8 cellular contexts compared by ENCODE assay signal in genomic region chr22:36355894-36356293, GRCh38. TPM values are rescaled to one million over a fixed set of nuclear protein-coding genes. Genes with fewer than 3 reads are reported as not detected.
DNase-seq lines count a peak whose midpoint lies in the region; ATAC-seq, FAIRE-seq and TF ChIP-seq lines count a peak whose summit lies in the region.

No MANE protein-coding gene starts in this region.

- no peak overlapping the region for H2AFZ ChIP-seq in K562 (ENCODE audit: low read depth, low read length)

- ATAC-seq in activated T-cell treated with anti-CD3 and anti-CD28 coated beads, Interleukin-2, amount 50 U/mL, for 72 hours (replicated peaks in 1 of 2), result no peak
- ATAC-seq in K562, result no peak

- H3K27ac ChIP-seq in K562 (ENCODE audit: extremely low read depth, low read depth, low read length) (peak overlapping the region; percentile 56; the same call in 2 of the 3 replicates), muscle layer of colon (ENCODE audit: low read depth, low read length) (peak overlapping the region; percentile 80), transverse colon (peak overlapping the region; percentile 96 to 100 (median 98))

- no peak for FAIRE-seq in K562 (lab: Jason Lieb, UNC)

- H3K4me3 Mint-ChIP-seq in activated T-cell treated with anti-CD3 and anti-CD28 coated beads, Interleukin-2, amount 50 U/mL, for 72 hours, result peak overlapping the region; percentile 82 to 86

- BruUV-seq in K562 (replicated peaks; lab: Mats Ljungman, UMichigan), result no TSS peak

- H4K20me1 ChIP-seq in K562 (replicated peaks; ENCODE audit: control insufficient read depth, insufficient read depth, low read length), result no peaks in the 10 kb centered on the region; the same call in 1 of the 2 replicates

- no peaks in the 10 kb centered on the region for H3K27me3 Mint-ChIP-seq in activated T-cell treated with anti-CD3 and anti-CD28 coated beads, Interleukin-2, amount 50 U/mL, for 72 hours (ENCODE audit: low read depth)

- peaks cover 6% of the 10 kb centered on the region; the same call in 2 of the 3 replicates for H3K36me3 ChIP-seq in K562 (ENCODE audit: control insufficient read depth, insufficient read depth, low read length)
- no peaks in the 10 kb centered on the region for H3K36me3 ChIP-seq in muscle layer of colon (ENCODE audit: insufficient read depth, low read length)
- no peaks in the 10 kb centered on the region for H3K36me3 ChIP-seq in transverse colon

- no peak for TF ChIP-seq CTCF in K562 (IDR thresholded peaks at IDR 0.05 in 2 of 3, conservative IDR thresholded peaks at IDR 0.05 in 1 of 3; ENCODE audit: insufficient read depth in 2 of 3, low read depth in 1 of 3, low read length in 3 of 3)
- no peak for TF ChIP-seq CTCF in transverse colon (IDR thresholded peaks at IDR 0.05)

- TF ChIP-seq EP300 in K562 (IDR thresholded peaks at IDR 0.05; ENCODE audit: low read length) (no peak), transverse colon (IDR thresholded peaks at IDR 0.05; ENCODE audit: low read depth) (no peak)

- H3K4me2 ChIP-seq in K562 (ENCODE audit: insufficient read depth, low read length), result no peak overlapping the region

- H3K4me1 ChIP-seq in K562 (replicated peaks in 1 of 2; ENCODE audit: control insufficient read depth in 2 of 2, insufficient read depth in 2 of 2, low read length in 2 of 2) (peaks cover 19 to 23% of the 10 kb centered on the region in 2 experiments), muscle layer of colon (ENCODE audit: insufficient read depth, low read length) (peaks cover 91% of the 10 kb centered on the region), transverse colon (peaks cover 77 to 95% (median 92%) of the 10 kb centered on the region in 4 donors)

- in situ Hi-C loops in K562 (cut with MboI), result no loop called here
- in situ Hi-C loops in transverse colon (cut with MboI; ENCODE audit: low pct_ligation_motif_present in 1 of 4, low pct_unique_long_range_greater_than_20kb in 1 of 4, low sequenced_read_pairs in 3 of 4), result no loop called here

- peaks cover 84% of the 10 kb centered on the region for H3K79me2 ChIP-seq in K562 (ENCODE audit: control insufficient read depth, insufficient read depth, low read length)

- H3K27me3 ChIP-seq in K562 (ENCODE audit: control insufficient read depth in 2 of 2, insufficient read depth in 2 of 2, low read length in 2 of 2), result no peaks in the 10 kb centered on the region
- no peaks in the 10 kb centered on the region for H3K27me3 ChIP-seq in muscle layer of colon (ENCODE audit: control insufficient read depth in 1 of 2, insufficient read depth in 2 of 2, low read length in 2 of 2)
- H3K27me3 ChIP-seq in transverse colon, result no peaks in the 10 kb centered on the region

- TF ChIP-seq RAD21 in K562 (CRISPR knock-in tag; conservative IDR thresholded peaks at IDR 0.05 in 1 of 2, IDR thresholded peaks at IDR 0.05 in 1 of 2), result no peak

- no peak for TF ChIP-seq POLR2A in K562 (conservative IDR thresholded peaks at IDR 0.05)
- TF ChIP-seq POLR2A in transverse colon (IDR thresholded peaks at IDR 0.05), result no peak

- no peaks in the 10 kb centered on the region for H3K9me3 Mint-ChIP-seq in activated T-cell treated with anti-CD3 and anti-CD28 coated beads, Interleukin-2, amount 50 U/mL, for 72 hours

- intact Hi-C loops in K562 (cut with micrococcal nuclease) (no loop called here), transverse colon (cut with DNase I; ENCODE audit: low total_unique reads) (no loop called here)

- WGBS in K562 (ENCODE audit: insufficient coverage, low coverage, missing lambda C conversion rate), result 75% methylated on average over 3 of the region's 6 CpGs
- 67 to 71% methylated on average over 1 to 6 of the region's 6 CpGs for WGBS in transverse colon (ENCODE audit: low coverage in 1 of 2), 2 donors

- H3K4me3 ChIP-seq in K562, result no peak overlapping the region
- H3K4me3 ChIP-seq in muscle layer of colon (ENCODE audit: low read depth in 1 of 2, low read length in 2 of 2), result peak overlapping the region in 1 of 2 donors; percentile 47
- no peak overlapping the region for H3K4me3 ChIP-seq in transverse colon

- peak overlapping the region; percentile 69 for H3K27ac Mint-ChIP-seq in activated T-cell treated with anti-CD3 and anti-CD28 coated beads, Interleukin-2, amount 50 U/mL, for 72 hours

- H3K9me1 ChIP-seq in K562 (ENCODE audit: control insufficient read depth, insufficient read depth, low read length), result peaks cover 3% of the 10 kb centered on the region

- H3K4me1 Mint-ChIP-seq in activated T-cell treated with anti-CD3 and anti-CD28 coated beads, Interleukin-2, amount 50 U/mL, for 72 hours (ENCODE audit: low read depth), result peaks cover 100% of the 10 kb centered on the region

- H3K36me3 Mint-ChIP-seq in activated T-cell treated with anti-CD3 and anti-CD28 coated beads, Interleukin-2, amount 50 U/mL, for 72 hours (ENCODE audit: insufficient read depth in 2 of 2), result peaks cover 5 to 25% of the 10 kb centered on the region in 2 donors

- H3K9me3 ChIP-seq in K562 (replicated peaks; ENCODE audit: control insufficient read depth, insufficient read depth, low read depth, low read length) (no peaks in the 10 kb centered on the region), muscle layer of colon (ENCODE audit: low read length) (no peaks in the 10 kb centered on the region), transverse colon (no peaks in the 10 kb centered on the region)

- POLR2A ChIA-PET in K562 (lab: Yijun Ruan, JAX), result interaction anchor here (0.9 to 1.2 kb wide), 5 partner anchors 9 to 68 kb away, joined by 3 to 7 read pairs (median 3); no protein-coding TSS in a partner anchor

- CTCF ChIA-PET in K562 (lab: Yijun Ruan, JAX; ENCODE audit: low intra/inter-chr PET ratio), result interaction anchor here (0.7 kb wide), 1 partner anchor 56 kb away, joined by 3 read pairs; no protein-coding TSS in a partner anchor

- DNase-seq in activated T-cell treated with anti-CD3 and anti-CD28 coated beads, Interleukin-2, amount 50 U/mL, for 72 hours, result no peak
- no peak for DNase-seq in activated T-cell treated with anti-CD3 and anti-CD28 coated beads, Interleukin-2, amount 50 U/mL, for 48 hours
- DNase-seq in K562 (ENCODE audit: extremely low read depth in 1 of 4, low spot score in 3 of 4) (no peak), transverse colon (no peak), EL (no peak), dedifferentiated amniotic fluid mesenchymal stem cell (ENCODE audit: extremely low spot score) (no peak)
- no peak for DNase-seq in stimulated activated CD8-positive, alpha-beta memory T cell treated with anti-CD3 and anti-CD28 coated beads, Interleukin-4, amount 100 ng/mL, for 48 hours

- H3K9ac ChIP-seq in K562 (ENCODE audit: insufficient read depth in 1 of 2, low read depth in 2 of 2, low read length in 2 of 2) (peak overlapping the region; percentile 11 to 52; a peak in 3 of 4 replicates), muscle layer of colon (ENCODE audit: low read length) (peak overlapping the region; percentile 59)

TF ChIP-seq in K562, 482 proteins besides CTCF, POLR2A, EP300 and RAD21:
- TF ChIP-seq ZNF134 (CRISPR knock-in tag; conservative IDR thresholded peaks at IDR 0.05) (no peak), SMAD4 (CRISPR knock-in tag; conservative IDR thresholded peaks at IDR 0.05) (peak; percentile 54), RBFOX2 (IDR thresholded peaks at IDR 0.05; ENCODE audit: low read depth, low read length) (0 out of 2 replicates have a peak, but pooled peaks have one; percentile 25), ZNF395 (CRISPR knock-in tag; IDR thresholded peaks at IDR 0.05) (peak; percentile 41; the same call in 1 of the 2 replicates)

RNA-seq across cellular contexts. Expression of gene MYH9, which starts 31.9 kb away (rescaled TPM):
- total RNA-seq in activated T-cell treated with anti-CD3 and anti-CD28 coated beads, Interleukin-2, amount 50 U/mL, for 72 hours, result 100 to 1,000 TPM; 529 to 662 TPM
- 136 and 261 TPM in 2 replicates for total RNA-seq in K562 (2011; cell fraction: chromatin; rRNA removed; ENCODE audit: low replicate concordance)
- total RNA-seq in K562 (2011; cell fraction: nucleolus; rRNA removed), result 51.3 and 57.4 TPM in 2 replicates
- total RNA-seq in K562 (2011; cell fraction: nucleoplasm; rRNA removed), result 65.9 and 76.0 TPM in 2 replicates
- 60.1 and 60.4 TPM in 2 replicates for total RNA-seq in K562 (2014; rRNA removed)
- total RNA-seq in K562 (2014; rRNA removed; fragmentation: Illumina TruSeq; extraction: Trizol), result 24.6 and 33.6 TPM in 2 replicates
- total RNA-seq in K562 (2015; rRNA removed; fragmentation: Illumina TruSeq; extraction: Trizol), result 24.1 and 30.5 TPM in 2 replicates
- 94.6 and 111 TPM in 2 replicates for total RNA-seq in K562 (2021)
- 24.1 and 34.2 TPM in 2 replicates for polyA plus RNA-seq in K562 (2011; rRNA removed)
- 10.2 and 12.5 TPM in 2 replicates for polyA plus RNA-seq in K562 (2011; cell fraction: cytosol; rRNA removed)
- polyA plus RNA-seq in K562 (2011; cell fraction: nucleus; rRNA removed), result 32.6 and 34.6 TPM in 2 replicates
- 54.3 and 92.2 TPM in 2 replicates for polyA plus RNA-seq in K562 (2012)
- polyA plus RNA-seq in K562 (2014; fragmentation: Illumina TruSeq; extraction: Trizol), result 31.3 and 44.5 TPM in 2 replicates
- polyA plus RNA-seq in K562 (2014; fragmentation: Nextera tagmentation; extraction: Ambion mirVana), result 1 to 10 TPM in 1 of 2 experiments, under 1 TPM in 1; 0.71 to 1.3 TPM
- 34.2 and 37.4 TPM in 2 replicates for polyA plus RNA-seq in K562 (2014; rRNA removed)
- 90.2 and 122 TPM in 2 replicates for polyA minus RNA-seq in K562 (2011; rRNA and poly(A)+ RNA removed)
- polyA minus RNA-seq in K562 (2011; cell fraction: cytosol; rRNA and poly(A)+ RNA removed), result 59.8 and 63.1 TPM in 2 replicates
- 20.6 and 41.5 TPM in 2 replicates for polyA minus RNA-seq in K562 (2011; cell fraction: nucleus; rRNA and poly(A)+ RNA removed)
- 100 to 1,000 TPM; 385 to 511 (median 460) TPM for total RNA-seq in transverse colon
